14 cellular contexts compared by ENCODE assay signal in the genomic region with DNA sequence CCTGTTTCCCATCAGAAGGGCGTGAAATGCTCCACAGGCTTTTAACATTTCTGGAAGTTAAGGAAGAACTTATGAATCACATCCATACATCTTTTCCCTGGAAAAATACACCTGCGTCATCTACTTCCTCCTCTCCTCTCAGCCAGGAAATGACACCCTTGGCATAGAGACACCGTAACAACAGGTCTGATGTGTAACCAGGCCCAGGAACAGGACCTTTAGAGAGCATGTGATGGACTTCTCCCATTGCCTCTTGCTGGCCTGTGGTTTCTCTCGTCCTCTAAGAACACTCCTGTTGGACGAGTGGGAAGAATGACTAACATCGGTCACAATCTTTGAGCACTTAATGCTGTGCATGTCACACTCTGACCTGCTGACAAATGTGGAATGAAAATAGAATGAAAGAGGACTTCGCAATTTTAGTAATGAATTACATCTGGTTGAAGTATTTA. TPM values are rescaled to one million over a fixed set of nuclear protein-coding genes. Genes with fewer than 3 reads are reported as not detected.
DNase-seq lines count a peak whose midpoint lies in the region; ATAC-seq and TF ChIP-seq lines count a peak whose summit lies in the region.
"Had no signal": no experiment of that assay in that cellular context is flagged by ENCODE, and none has a peak within 500 bp of the region (broad histone marks: within the 10 kb centered on the region; RNA-seq: fewer than 3 reads in every experiment).

No MANE protein-coding gene starts in this region.

- TF ChIP-seq CTCF in fibroblast of lung (conservative IDR thresholded peaks at IDR 0.05 in 1 of 2, IDR thresholded peaks at IDR 0.05 in 1 of 2; ENCODE audit: low read depth in 1 of 2, low read length in 2 of 2), result no peak
- TF ChIP-seq CTCF in WTC11 (IDR thresholded peaks at IDR 0.05), result no peak
- TF ChIP-seq CTCF in CD4-positive, alpha-beta T cell (IDR thresholded peaks at IDR 0.05), result no peak
- no peak for TF ChIP-seq CTCF in MM.1S (IDR thresholded peaks at IDR 0.05; ENCODE audit: low read length)
- TF ChIP-seq CTCF in ascending aorta (IDR thresholded peaks at IDR 0.05), result no peak

- H3F3A ChIP-seq in MM.1S (ENCODE audit: insufficient read depth, low read length), result no peaks in the 10 kb centered on the region

- no peak overlapping the region for H3K9ac ChIP-seq in fibroblast of lung (ENCODE audit: insufficient read depth, low read length)
- H3K9ac ChIP-seq in MM.1S (ENCODE audit: low read length), result no peak overlapping the region

- no peaks in the 10 kb centered on the region for H3K36me3 ChIP-seq in fibroblast of lung (ENCODE audit: control insufficient read depth, insufficient read depth, low read length)
- H3K36me3 ChIP-seq in MM.1S (replicated peaks; ENCODE audit: insufficient read depth, low read length), result no peaks in the 10 kb centered on the region
- no peaks in the 10 kb centered on the region for H3K36me3 ChIP-seq in ascending aorta

- no peaks in the 10 kb centered on the region for H3K4me1 Mint-ChIP-seq in WTC11
- no peaks in the 10 kb centered on the region for H3K4me1 Mint-ChIP-seq in CD4-positive, alpha-beta T cell (ENCODE audit: low read depth)
- H3K4me1 Mint-ChIP-seq: natural killer cell had no signal

- no peaks in the 10 kb centered on the region for H3K79me2 ChIP-seq in fibroblast of lung (ENCODE audit: control insufficient read depth, insufficient read depth, low read length)
- no peaks in the 10 kb centered on the region for H3K79me2 ChIP-seq in MM.1S (ENCODE audit: low read length)

- H4K20me1 ChIP-seq in fibroblast of lung (ENCODE audit: control insufficient read depth, extremely low read depth, insufficient read depth, low read length) (no peaks in the 10 kb centered on the region), MM.1S (ENCODE audit: insufficient read depth, low read length) (no peaks in the 10 kb centered on the region)

- H3K36me3 Mint-ChIP-seq in WTC11, result no peaks in the 10 kb centered on the region
- H3K36me3 Mint-ChIP-seq in CD4-positive, alpha-beta T cell (ENCODE audit: low read depth), result no peaks in the 10 kb centered on the region
- H3K36me3 Mint-ChIP-seq: natural killer cell had no signal

- peak overlapping the region; percentile 80 for H3K27ac ChIP-seq in fibroblast of lung (ENCODE audit: insufficient read depth, low read length)
- H3K27ac ChIP-seq in CD4-positive, alpha-beta T cell (ENCODE audit: low read depth, low read length), result no peak overlapping the region
- no peak overlapping the region for H3K27ac ChIP-seq in MM.1S (ENCODE audit: low read length)
- H3K27ac ChIP-seq in ascending aorta, result no peak overlapping the region

- no peak overlapping the region for H3K4me3 ChIP-seq in fibroblast of lung (replicated peaks in 1 of 4; ENCODE audit: control extremely low read depth in 1 of 4, insufficient read depth in 1 of 4, low read depth in 3 of 4, low read length in 4 of 4)
- no peak overlapping the region for H3K4me3 ChIP-seq in MM.1S (ENCODE audit: low read length)
- no peak overlapping the region for H3K4me3 ChIP-seq in ascending aorta

- intact Hi-C loops in CD4-positive, alpha-beta T cell (cut with DNase I, micrococcal nuclease), result no loop called here
- intact Hi-C loops in ascending aorta (cut with DNase I), result no loop called here

- H3K27me3 Mint-ChIP-seq in WTC11 (ENCODE audit: low read depth), result peaks cover 37% of the 10 kb centered on the region
- H3K27me3 Mint-ChIP-seq in CD4-positive, alpha-beta T cell, result no peaks in the 10 kb centered on the region

- ATAC-seq in WTC11, result no peak
- no peak for ATAC-seq in CD4-positive, alpha-beta T cell (ENCODE audit: poor library complexity)
- ATAC-seq: natural killer cell had no signal

- H2AFZ ChIP-seq in fibroblast of lung (ENCODE audit: low read length), result no peak overlapping the region
- no peak overlapping the region for H2AFZ ChIP-seq in MM.1S (ENCODE audit: low read length)

- H3K4me1 ChIP-seq in fibroblast of lung (ENCODE audit: control insufficient read depth, extremely low read depth, insufficient read depth, low read length) (peaks cover 10% of the 10 kb centered on the region), MM.1S (ENCODE audit: low read length) (no peaks in the 10 kb centered on the region), ascending aorta (no peaks in the 10 kb centered on the region)

- CTCF ChIA-PET in WTC11 (lab: Charles Lee), result no interaction called here
- CTCF ChIA-PET in CD4-positive, alpha-beta T cell (lab: Charles Lee), result no interaction called here

- H3K4me2 ChIP-seq in fibroblast of lung (ENCODE audit: extremely low read depth, insufficient read depth, low read length) (no peak overlapping the region), MM.1S (ENCODE audit: low read depth, low read length) (no peak overlapping the region)

- peak; percentile 80 for DNase-seq in AG08395 (ENCODE audit: low spot score)
- DNase-seq in RPMI7951 (ENCODE audit: low read depth), result peak; percentile 57
- DNase-seq in fibroblast of lung (ENCODE audit: low read depth in 2 of 2), result peak; percentile 82 to 99
- peak; percentile 87 for DNase-seq in myocyte (ENCODE audit: low read depth)
- no peak for DNase-seq in WTC11 (ENCODE audit: low spot score)
- no peak for DNase-seq in CD4-positive, alpha-beta T cell
- DNase-seq in MM.1S, result no peak
- no peak for DNase-seq in ascending aorta (ENCODE audit: low spot score in 2 of 2)
- DNase-seq: activated CD4-positive, CD25-positive, alpha-beta regulatory T cell; AML-193; hypothalamus; natural killer cell; stimulated activated CD4-positive, alpha-beta T cell treated with anti-CD3 and anti-CD28 coated beads, Interleukin-2, amount 100 ng/mL, for 24 hours; stimulated activated naive CD4-positive, alpha-beta T cell had no signal

- H3K4me3 Mint-ChIP-seq in WTC11, result no peak overlapping the region
- no peak overlapping the region for H3K4me3 Mint-ChIP-seq in CD4-positive, alpha-beta T cell
- H3K4me3 Mint-ChIP-seq: natural killer cell had no signal

- H3K9me3 Mint-ChIP-seq in WTC11, result no peaks in the 10 kb centered on the region
- H3K9me3 Mint-ChIP-seq in CD4-positive, alpha-beta T cell, result no peaks in the 10 kb centered on the region
- H3K9me3 Mint-ChIP-seq: natural killer cell had no signal

- no peaks in the 10 kb centered on the region for H3K9me3 ChIP-seq in fibroblast of lung (ENCODE audit: control insufficient read depth, insufficient read depth, low read depth, low read length)
- no peaks in the 10 kb centered on the region for H3K9me3 ChIP-seq in CD4-positive, alpha-beta T cell (ENCODE audit: control insufficient read depth, low read length)
- no peaks in the 10 kb centered on the region for H3K9me3 ChIP-seq in MM.1S (replicated peaks; ENCODE audit: insufficient read depth, low read length)
- H3K9me3 ChIP-seq in ascending aorta, result no peaks in the 10 kb centered on the region

- no peaks in the 10 kb centered on the region for H3K27me3 ChIP-seq in fibroblast of lung (ENCODE audit: control insufficient read depth, insufficient read depth, low read length)
- H3K27me3 ChIP-seq in CD4-positive, alpha-beta T cell (ENCODE audit: control insufficient read depth, insufficient read depth, low read length), result no peaks in the 10 kb centered on the region
- no peaks in the 10 kb centered on the region for H3K27me3 ChIP-seq in MM.1S (replicated peaks; ENCODE audit: insufficient read depth, low read length)
- no peaks in the 10 kb centered on the region for H3K27me3 ChIP-seq in ascending aorta

- POLR2A ChIA-PET in WTC11 (lab: Charles Lee), result no interaction called here
- POLR2A ChIA-PET in CD4-positive, alpha-beta T cell (lab: Charles Lee), result no interaction called here

- no peak overlapping the region for H3K27ac Mint-ChIP-seq in WTC11
- no peak overlapping the region for H3K27ac Mint-ChIP-seq in CD4-positive, alpha-beta T cell
- H3K27ac Mint-ChIP-seq: natural killer cell had no signal

- no peaks in the 10 kb centered on the region for H3K9me2 ChIP-seq in MM.1S (replicated peaks; ENCODE audit: insufficient read depth, low read length)

TF ChIP-seq in WTC11, 78 proteins besides CTCF, POLR2A, EP300 and RAD21 (continues in another document):
- TF ChIP-seq HMGA2 (CRISPR knock-in tag; IDR thresholded peaks at IDR 0.05), result no peak
- TF ChIP-seq, protein P1, sequence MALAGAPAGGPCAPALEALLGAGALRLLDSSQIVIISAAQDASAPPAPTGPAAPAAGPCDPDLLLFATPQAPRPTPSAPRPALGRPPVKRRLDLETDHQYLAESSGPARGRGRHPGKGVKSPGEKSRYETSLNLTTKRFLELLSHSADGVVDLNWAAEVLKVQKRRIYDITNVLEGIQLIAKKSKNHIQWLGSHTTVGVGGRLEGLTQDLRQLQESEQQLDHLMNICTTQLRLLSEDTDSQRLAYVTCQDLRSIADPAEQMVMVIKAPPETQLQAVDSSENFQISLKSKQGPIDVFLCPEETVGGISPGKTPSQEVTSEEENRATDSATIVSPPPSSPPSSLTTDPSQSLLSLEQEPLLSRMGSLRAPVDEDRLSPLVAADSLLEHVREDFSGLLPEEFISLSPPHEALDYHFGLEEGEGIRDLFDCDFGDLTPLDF (CRISPR knock-in tag; IDR thresholded peaks at IDR 0.05), result no peak
- TF ChIP-seq, protein P2, sequence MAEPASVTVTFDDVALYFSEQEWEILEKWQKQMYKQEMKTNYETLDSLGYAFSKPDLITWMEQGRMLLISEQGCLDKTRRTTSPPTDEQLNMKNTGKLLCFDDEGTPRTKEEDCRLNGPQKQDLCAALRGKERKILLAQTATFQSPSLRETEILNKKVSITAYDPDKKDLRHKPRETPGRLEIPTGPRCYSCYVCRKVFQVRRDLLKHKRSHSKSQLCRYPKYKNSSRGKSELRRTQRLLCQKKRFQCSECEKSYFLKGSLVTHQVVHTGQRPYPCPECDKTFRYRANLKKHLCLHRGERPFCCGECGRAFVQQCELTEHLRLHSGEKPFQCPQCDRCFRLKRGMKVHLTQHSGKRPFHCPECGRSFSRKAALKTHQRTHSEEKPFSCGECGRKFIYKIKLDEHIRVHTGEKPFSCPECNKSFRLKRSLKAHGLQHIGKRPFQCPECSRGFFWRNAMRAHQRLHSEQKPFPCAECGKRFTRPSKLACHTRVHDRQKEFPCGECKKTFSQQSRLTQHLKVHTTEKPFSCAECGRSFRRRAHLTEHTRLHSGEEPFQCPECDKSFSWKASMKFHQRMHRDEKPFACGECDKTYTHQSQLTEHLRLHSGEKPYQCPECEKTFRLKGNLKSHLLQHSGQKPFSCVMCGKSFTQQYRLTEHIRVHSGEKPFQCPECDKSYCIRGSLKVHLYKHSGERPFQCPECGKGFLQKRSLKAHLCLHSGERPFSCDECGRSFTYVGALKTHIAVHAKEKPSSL (CRISPR knock-in tag; conservative IDR thresholded peaks at IDR 0.05), result no peak
- no peak for TF ChIP-seq KAT7 (CRISPR knock-in tag; IDR thresholded peaks at IDR 0.05; ENCODE audit: borderline replicate concordance)

RNA-seq across cellular contexts. Expression of a gene that starts 28.5 kb away (rescaled TPM):
- total RNA-seq in RPMI7951 (2014; rRNA removed; shearing (Covaris generic)), result 40.0 and 47.6 TPM in 2 replicates
- total RNA-seq in fibroblast of lung (94.8 and 139 TPM in 2 replicates), myocyte (201 and 218 TPM in 2 replicates), WTC11 (2021) (63.4 to 82.3 TPM (median 81.8 TPM) in 3 replicates), ascending aorta (147 TPM)
- 230 and 370 TPM in 2 replicates for polyA plus RNA-seq in fibroblast of lung
- 293 and 445 TPM in 2 replicates for polyA plus RNA-seq in fibroblast of lung (2012)
- 64.5 and 110 TPM in 2 replicates for polyA minus RNA-seq in fibroblast of lung (ENCODE audit: low replicate concordance)
- polyA plus RNA-seq in myocyte (2012), result 129 TPM
- total RNA-seq in CD4-positive, alpha-beta T cell, result 100 to 1,000 TPM; 181 to 185 TPM

Comparison
In these comparisons a context has a peak if more than half of its experiments do, and no peak if none do; other contexts are left out.
1. DNase-seq: peak in AG08395 (single experiment), RPMI7951 (single experiment), fibroblast of lung (2 of 2) and myocyte (single experiment); none in WTC11 (single experiment), CD4-positive, alpha-beta T cell (0 of 10), MM.1S (single experiment) and ascending aorta (0 of 2).